ENCODE assay signal across 1 cellular context in genomic region chr13:59776924-59777690, GRCh38.
TF ChIP-seq lines count a peak whose summit lies in the region.

No MANE protein-coding gene starts in this region.

TF ChIP-seq in GM12878, 131 proteins besides CTCF, POLR2A, EP300 and RAD21 (continued from another document):
- TF ChIP-seq ELK1 (IDR thresholded peaks at IDR 0.05; ENCODE audit: low read depth, low read length) (no peak), SP1 (IDR thresholded peaks at IDR 0.05; ENCODE audit: low read depth, low read length) (no peak)
